ENCODE assay signal across 1 cellular context in the genomic region with DNA sequence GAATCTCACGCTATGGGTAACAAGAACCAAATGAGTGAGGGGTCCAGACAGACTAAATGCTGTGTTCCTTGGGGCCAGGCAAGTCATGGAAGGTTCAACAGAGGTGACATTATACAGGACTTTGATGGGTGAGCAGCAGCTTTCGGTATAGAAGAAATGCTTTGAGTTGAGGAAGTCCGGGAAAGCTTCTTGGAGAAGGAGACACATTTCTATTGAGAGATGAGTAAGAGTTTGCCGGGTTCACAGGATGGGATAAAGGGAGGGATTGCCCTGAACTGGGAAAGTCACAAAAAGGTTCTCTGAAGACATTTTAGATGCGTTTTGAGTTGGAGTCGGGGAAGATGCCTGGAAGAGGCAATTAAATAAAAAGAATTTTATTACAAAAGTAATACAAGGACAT.
TF ChIP-seq lines count a peak whose summit lies in the region.

No MANE protein-coding gene starts in this region.

TF ChIP-seq in SK-N-SH, 30 proteins besides CTCF, POLR2A, EP300 and RAD21 (continued from another document):
- TF ChIP-seq, protein P1, sequence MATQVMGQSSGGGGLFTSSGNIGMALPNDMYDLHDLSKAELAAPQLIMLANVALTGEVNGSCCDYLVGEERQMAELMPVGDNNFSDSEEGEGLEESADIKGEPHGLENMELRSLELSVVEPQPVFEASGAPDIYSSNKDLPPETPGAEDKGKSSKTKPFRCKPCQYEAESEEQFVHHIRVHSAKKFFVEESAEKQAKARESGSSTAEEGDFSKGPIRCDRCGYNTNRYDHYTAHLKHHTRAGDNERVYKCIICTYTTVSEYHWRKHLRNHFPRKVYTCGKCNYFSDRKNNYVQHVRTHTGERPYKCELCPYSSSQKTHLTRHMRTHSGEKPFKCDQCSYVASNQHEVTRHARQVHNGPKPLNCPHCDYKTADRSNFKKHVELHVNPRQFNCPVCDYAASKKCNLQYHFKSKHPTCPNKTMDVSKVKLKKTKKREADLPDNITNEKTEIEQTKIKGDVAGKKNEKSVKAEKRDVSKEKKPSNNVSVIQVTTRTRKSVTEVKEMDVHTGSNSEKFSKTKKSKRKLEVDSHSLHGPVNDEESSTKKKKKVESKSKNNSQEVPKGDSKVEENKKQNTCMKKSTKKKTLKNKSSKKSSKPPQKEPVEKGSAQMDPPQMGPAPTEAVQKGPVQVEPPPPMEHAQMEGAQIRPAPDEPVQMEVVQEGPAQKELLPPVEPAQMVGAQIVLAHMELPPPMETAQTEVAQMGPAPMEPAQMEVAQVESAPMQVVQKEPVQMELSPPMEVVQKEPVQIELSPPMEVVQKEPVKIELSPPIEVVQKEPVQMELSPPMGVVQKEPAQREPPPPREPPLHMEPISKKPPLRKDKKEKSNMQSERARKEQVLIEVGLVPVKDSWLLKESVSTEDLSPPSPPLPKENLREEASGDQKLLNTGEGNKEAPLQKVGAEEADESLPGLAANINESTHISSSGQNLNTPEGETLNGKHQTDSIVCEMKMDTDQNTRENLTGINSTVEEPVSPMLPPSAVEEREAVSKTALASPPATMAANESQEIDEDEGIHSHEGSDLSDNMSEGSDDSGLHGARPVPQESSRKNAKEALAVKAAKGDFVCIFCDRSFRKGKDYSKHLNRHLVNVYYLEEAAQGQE (IDR thresholded peaks at IDR 0.05; ENCODE audit: low read depth, low read length) = no peak
- TF ChIP-seq SMC3 (IDR thresholded peaks at IDR 0.05; ENCODE audit: low read depth, low read length) (no peak), EZH2phosphoT487 (IDR thresholded peaks at IDR 0.05; ENCODE audit: borderline replicate concordance, low read depth) (no peak), TEAD4 (IDR thresholded peaks at IDR 0.05; ENCODE audit: borderline replicate concordance, insufficient read depth) (no peak), ELF1 (IDR thresholded peaks at IDR 0.05) (no peak), CHD2 (IDR thresholded peaks at IDR 0.05; ENCODE audit: low read length, partially characterized antibody) (no peak), RXRA (IDR thresholded peaks at IDR 0.05; ENCODE audit: borderline replicate concordance, low read depth) (no peak), NFIC (IDR thresholded peaks at IDR 0.05; ENCODE audit: borderline replicate concordance) (no peak)
- TF ChIP-seq, protein P2, sequence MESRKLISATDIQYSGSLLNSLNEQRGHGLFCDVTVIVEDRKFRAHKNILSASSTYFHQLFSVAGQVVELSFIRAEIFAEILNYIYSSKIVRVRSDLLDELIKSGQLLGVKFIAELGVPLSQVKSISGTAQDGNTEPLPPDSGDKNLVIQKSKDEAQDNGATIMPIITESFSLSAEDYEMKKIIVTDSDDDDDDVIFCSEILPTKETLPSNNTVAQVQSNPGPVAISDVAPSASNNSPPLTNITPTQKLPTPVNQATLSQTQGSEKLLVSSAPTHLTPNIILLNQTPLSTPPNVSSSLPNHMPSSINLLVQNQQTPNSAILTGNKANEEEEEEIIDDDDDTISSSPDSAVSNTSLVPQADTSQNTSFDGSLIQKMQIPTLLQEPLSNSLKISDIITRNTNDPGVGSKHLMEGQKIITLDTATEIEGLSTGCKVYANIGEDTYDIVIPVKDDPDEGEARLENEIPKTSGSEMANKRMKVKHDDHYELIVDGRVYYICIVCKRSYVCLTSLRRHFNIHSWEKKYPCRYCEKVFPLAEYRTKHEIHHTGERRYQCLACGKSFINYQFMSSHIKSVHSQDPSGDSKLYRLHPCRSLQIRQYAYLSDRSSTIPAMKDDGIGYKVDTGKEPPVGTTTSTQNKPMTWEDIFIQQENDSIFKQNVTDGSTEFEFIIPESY (IDR thresholded peaks at IDR 0.05; ENCODE audit: borderline replicate concordance, low read depth) = no peak
